ENCODE assay signal across 28 cellular contexts in the genomic region with DNA sequence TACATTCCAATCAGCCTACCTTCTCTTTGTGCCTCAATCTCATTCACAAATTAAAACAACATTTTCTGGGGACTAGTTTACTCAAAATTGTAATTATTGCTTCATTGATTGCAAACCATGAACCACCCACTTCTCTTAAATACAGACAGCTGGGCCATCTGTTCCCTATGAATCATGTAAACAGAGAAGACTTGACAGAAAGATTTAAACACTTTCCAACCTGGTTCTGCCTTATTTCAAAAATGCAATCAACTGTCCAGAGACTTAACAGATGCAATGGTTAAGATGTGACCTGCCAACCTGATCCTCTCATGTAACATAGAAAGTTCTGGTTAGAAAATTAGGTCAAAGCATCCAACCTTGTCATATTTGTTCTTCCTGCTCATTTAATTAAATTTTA. TPM values are rescaled to one million over a fixed set of nuclear protein-coding genes. Genes with fewer than 3 reads are reported as not detected.
DNase-seq lines count a peak whose midpoint lies in the region; ATAC-seq and TF ChIP-seq lines count a peak whose summit lies in the region.
"Had no signal": no experiment of that assay in that cellular context is flagged by ENCODE, and none has a peak within 500 bp of the region (broad histone marks: within the 10 kb centered on the region; RNA-seq: fewer than 3 reads in every experiment).

No MANE protein-coding gene starts in this region.

- H3K4me2 ChIP-seq in hepatocyte = peak overlapping the region; percentile 27

- H3K4me3 ChIP-seq in BE2C (ENCODE audit: low read depth, low read length) = no peak overlapping the region
- no peak overlapping the region for H3K4me3 ChIP-seq in hepatocyte
- H3K4me3 ChIP-seq in A673 (ENCODE audit: low read depth, low read length, poor library complexity, severe bottlenecking) = no peak overlapping the region
- H3K4me3 ChIP-seq: body of pancreas, GM12878, Peyer's patch had no signal

- no peaks in the 10 kb centered on the region for H4K20me1 ChIP-seq in hepatocyte (ENCODE audit: insufficient read depth, poor library complexity, severe bottlenecking)

- H3K36me3 ChIP-seq in BE2C = no peaks in the 10 kb centered on the region
- H3K36me3 ChIP-seq in hepatocyte (replicated peaks; ENCODE audit: insufficient read depth, low read depth) = no peaks in the 10 kb centered on the region
- no peaks in the 10 kb centered on the region for H3K36me3 ChIP-seq in A673 (ENCODE audit: insufficient read depth, low read length, poor library complexity, severe bottlenecking)
- H3K36me3 ChIP-seq: Peyer's patch had no signal

- H3K27me3 ChIP-seq in BE2C = no peaks in the 10 kb centered on the region
- no peaks in the 10 kb centered on the region for H3K27me3 ChIP-seq in hepatocyte
- peaks cover 8% of the 10 kb centered on the region for H3K27me3 ChIP-seq in A673 (replicated peaks; ENCODE audit: insufficient read depth, low read depth, low read length, poor library complexity)
- H3K27me3 ChIP-seq: body of pancreas, Peyer's patch had no signal

- POLR2A ChIA-PET in A673 (lab: Charles Lee; ENCODE audit: low non-redundant PET) = no interaction called here

- ATAC-seq in GM21526 (IDR thresholded peaks at IDR 0.05; ENCODE audit: low FRiP score, unreplicated experiment) (no peak), GM18519 (IDR thresholded peaks at IDR 0.05; ENCODE audit: low FRiP score, unreplicated experiment) (no peak)
- ATAC-seq: body of pancreas, GM12878 had no signal

- no TSS peak for BruUV-seq in A673 (replicated peaks; lab: Mats Ljungman, UMichigan)

- no peaks in the 10 kb centered on the region for H3K9me3 ChIP-seq in BE2C
- no peaks in the 10 kb centered on the region for H3K9me3 ChIP-seq in hepatocyte (ENCODE audit: low read depth)
- H3K9me3 ChIP-seq in A673 (ENCODE audit: low read depth, low read length, poor library complexity, severe bottlenecking) = no peaks in the 10 kb centered on the region
- H3K9me3 ChIP-seq: body of pancreas, Peyer's patch had no signal

- CTCF ChIA-PET in A673 (lab: Charles Lee) = no interaction called here

- peak; percentile 31 for DNase-seq in BE2C
- peak; percentile 14 for DNase-seq in H4 (ENCODE audit: low spot score)
- DNase-seq in NCI-H748 treated with DMSO at 0.1 percent for 48 hours (lab: John Stamatoyannopoulos, UW) = peak; percentile 39
- DNase-seq in hepatocyte (ENCODE audit: low spot score) = peak; percentile 6
- no peak for DNase-seq in A673 (ENCODE audit: low spot score)
- no peak for DNase-seq in stimulated activated CD4-positive, alpha-beta T cell treated with anti-CD3 and anti-CD28 coated beads, Interleukin-12 subunit alpha, Interleukin-12 subunit beta, amount 100 ng/mL, for 4 hours
- DNase-seq: activated CD4-positive, alpha-beta T cell treated with anti-CD3 and anti-CD28 coated beads, Interleukin-2, amount 10 ng/mL, durations not matched to agents 24 days and 14 days; activated naive CD8-positive, alpha-beta T cell treated with anti-CD3 and anti-CD28 coated beads, Interleukin-2, amount 10 ng/mL, durations not matched to agents 7 days and 5 days; body of pancreas; CD4-positive, alpha-beta T cell; DND-41; effector CD4-positive, alpha-beta T cell; HFFc6; NCI-H1048; NK-92 treated with Interleukin-12 subunit alpha and Interleukin-12 subunit beta, amount 100 ng/mL, for 24 hours; nucleus accumbens; Peyer's patch; stimulated activated CD4-positive, alpha-beta T cell treated with anti-CD3 and anti-CD28 coated beads, Interleukin-4, amount 100 ng/mL, for 24 hours; stimulated activated naive CD4-positive, alpha-beta T cell treated with Interleukin-2 at 50 U/mL for 16 hours had no signal

- no peak overlapping the region for H2AFZ ChIP-seq in hepatocyte

- TF ChIP-seq CTCF in BE2C (IDR thresholded peaks at IDR 0.05; ENCODE audit: low read depth, low read length) (no peak), hepatocyte (IDR thresholded peaks at IDR 0.05; ENCODE audit: poor library complexity) (no peak), A673 (conservative IDR thresholded peaks at IDR 0.05; ENCODE audit: low read depth, low read length) (no peak)

- H3K79me2 ChIP-seq in hepatocyte = no peaks in the 10 kb centered on the region

- no peaks in the 10 kb centered on the region for H3K9me2 ChIP-seq in hepatocyte (replicated peaks; ENCODE audit: insufficient read depth)

- H3K27ac ChIP-seq in hepatocyte = peak overlapping the region; percentile 59
- H3K27ac ChIP-seq in A673 (ENCODE audit: low read depth, low read length, poor library complexity, severe bottlenecking) = no peak overlapping the region
- H3K27ac ChIP-seq: body of pancreas, Peyer's patch had no signal

- H3K4me1 ChIP-seq in BE2C (peaks cover 35% of the 10 kb centered on the region), hepatocyte (ENCODE audit: insufficient read depth) (peaks cover 18% of the 10 kb centered on the region), A673 (ENCODE audit: insufficient read depth, low read length, poor library complexity, severe bottlenecking) (no peaks in the 10 kb centered on the region)
- H3K4me1 ChIP-seq: body of pancreas, Peyer's patch had no signal

- intact Hi-C loops in A673 (cut with micrococcal nuclease; ENCODE audit: unreplicated experiment) = no loop called here

RNA-seq across cellular contexts. Expression of gene SERTM2, which starts 20.8 kb away (rescaled TPM):
- polyA plus RNA-seq in BE2C (2012; ENCODE audit: insufficient read depth, insufficient read length, low read depth) = 7.6 TPM
- total RNA-seq in H4 (2014; rRNA removed; shearing (Covaris generic)) = 0.74 and 1.5 TPM in 2 replicates
- total RNA-seq in hepatocyte = 2.8 and 2.9 TPM in 2 replicates
- polyA plus RNA-seq in hepatocyte = 1.6 and 3.8 TPM in 2 replicates
- total RNA-seq in A673 (2021) = not detected in 2 replicates
- total RNA-seq: activated CD4-positive, alpha-beta T cell treated with anti-CD3 and anti-CD28 coated beads, Interleukin-2, amount 10 ng/mL, durations not matched to agents 24 days and 14 days; activated naive CD8-positive, alpha-beta T cell treated with anti-CD3 and anti-CD28 coated beads, Interleukin-2, amount 10 ng/mL, durations not matched to agents 7 days and 5 days; body of pancreas; CD4-positive, alpha-beta T cell; chondrocyte; epithelial cell of proximal tubule; GM12878; HFFc6; HT1080; lung microvascular endothelial cell; pulmonary artery endothelial cell had no signal
- polyA plus RNA-seq: GM12878, keratinocyte had no signal

Comparison
In these comparisons a context has a peak if more than half of its experiments do, and no peak if none do; other contexts are left out.
1. DNase-seq: peak in BE2C (single experiment), H4 (single experiment), NCI-H748 treated with DMSO at 0.1 percent for 48 hours (single experiment) and hepatocyte (single experiment); none in A673 (single experiment) and stimulated activated CD4-positive, alpha-beta T cell treated with anti-CD3 and anti-CD28 coated beads, Interleukin-12 subunit alpha, Interleukin-12 subunit beta, amount 100 ng/mL, for 4 hours (single experiment).